In genomic region chrX:103397707-103398106, GRCh38 we compare ENCODE assay signal across 19 cellular contexts.
"Had no signal": no experiment of that assay in that cellular context is flagged by ENCODE, and none has a peak within 500 bp of the region (broad histone marks: within the 10 kb centered on the region; RNA-seq: fewer than 3 reads in every experiment).

No MANE protein-coding gene starts in this region.

- H3K36me3 ChIP-seq: esophagus muscularis mucosa, heart right ventricle, spleen had no signal

- H3K27ac ChIP-seq: esophagus muscularis mucosa, spleen had no signal

- H3K9me3 ChIP-seq: esophagus muscularis mucosa, heart right ventricle, spleen had no signal

- DNase-seq: activated CD4-positive, alpha-beta T cell treated with anti-CD3 and anti-CD28 coated beads for 36 hours; activated CD4-positive, alpha-beta T cell treated with anti-CD3 and anti-CD28 coated beads, Interleukin-2, amount 50 U/mL, for 48 hours; activated CD8-positive, alpha-beta memory T cell treated with anti-CD3 and anti-CD28 coated beads, Interleukin-2, amount 10 ng/mL, durations not matched to agents 7 days and 5 days; activated naive CD4-positive, alpha-beta T cell; activated naive CD8-positive, alpha-beta T cell treated with anti-CD3 and anti-CD28 coated beads, Interleukin-2, amount 10 ng/mL, durations not matched to agents 7 days and 5 days; aorta; cerebellar nuclear complex; cortex of kidney; heart right ventricle; immature natural killer cell; left ventricle myocardium superior; mesendoderm; naive thymus-derived CD8-positive, alpha-beta T cell; spleen; stimulated activated CD4-positive, alpha-beta T cell treated with anti-CD3 and anti-CD28 coated beads, Interleukin-4, amount 100 ng/mL, for 4 hours had no signal

- ATAC-seq: activated CD8-positive, alpha-beta memory T cell treated with anti-CD3 and anti-CD28 coated beads, Interleukin-2, amount 10 ng/mL, durations not matched to agents 7 days and 5 days; left ventricle myocardium superior; naive thymus-derived CD8-positive, alpha-beta T cell; sciatic nerve; stimulated activated memory B cell treated with anti-CD40 and anti-IgM and Interleukin-4, amounts not matched to agents 10 μg/mL and 1 μg/mL and 100 μg/mL, for 72 hours; WTC11 had no signal

- H3K27me3 ChIP-seq: esophagus muscularis mucosa had no signal

- H3K4me1 ChIP-seq: esophagus muscularis mucosa, heart right ventricle, spleen had no signal

- H3K4me3 ChIP-seq: esophagus muscularis mucosa, heart right ventricle, spleen had no signal
